ENCODE assay signal across 10 cellular contexts in genomic region chr6:157534991-157535353, GRCh38.
A peak's percentile ranks its signal among the peaks of the same experiment; 100 is the strongest.
DNase-seq lines count a peak whose midpoint lies in the region; ATAC-seq and TF ChIP-seq lines count a peak whose summit lies in the region.
"Had no signal": no experiment of that assay in that cellular context is flagged by ENCODE, and none has a peak within 500 bp of the region (broad histone marks: within the 10 kb centered on the region; RNA-seq: fewer than 3 reads in every experiment).

No MANE protein-coding gene starts in this region.

- H3K4me2 ChIP-seq in SK-N-SH (peak overlapping the region; percentile 14), smooth muscle cell (peak overlapping the region; percentile 55)

- H3K27me3 ChIP-seq in SK-N-SH (ENCODE audit: insufficient read depth) (no peaks in the 10 kb centered on the region), foreskin keratinocyte (no peaks in the 10 kb centered on the region), smooth muscle cell (ENCODE audit: low read depth) (no peaks in the 10 kb centered on the region)

- TF ChIP-seq CTCF in SK-N-SH (IDR thresholded peaks at IDR 0.05) = no peak
- no peak for TF ChIP-seq CTCF in foreskin keratinocyte (conservative IDR thresholded peaks at IDR 0.05)
- no peak for TF ChIP-seq CTCF in smooth muscle cell (IDR thresholded peaks at IDR 0.05; ENCODE audit: borderline replicate concordance, insufficient read depth, poor library complexity, severe bottlenecking)

- H3K4me3 ChIP-seq in SK-N-SH (ENCODE audit: low read depth in 2 of 2, low read length in 1 of 2) (no peak overlapping the region), smooth muscle cell (no peak overlapping the region)

- 97% methylated on average over 4 of the region's 4 CpGs for WGBS in SK-N-SH (ENCODE audit: low lambda C conversion rate)
- WGBS in smooth muscle cell (ENCODE audit: low lambda C conversion rate) = 57% methylated on average over 4 of the region's 4 CpGs

- H3K4me3 Mint-ChIP-seq in T-helper 17 cell = no peak overlapping the region

- peaks cover 28% of the 10 kb centered on the region for H3K4me1 Mint-ChIP-seq in T-helper 17 cell

- H3K27ac ChIP-seq in SK-N-SH (ENCODE audit: low read depth in 2 of 2, low read length in 1 of 2) = peak overlapping the region in 1 of 2 experiments; percentile 64; a peak in 2 of 4 replicates
- H3K27ac ChIP-seq in foreskin keratinocyte = peak overlapping the region; percentile 1
- H3K27ac ChIP-seq in smooth muscle cell (ENCODE audit: low read depth) = no peak overlapping the region
- H3K27ac ChIP-seq: 22Rv1 had no signal

- H3K27ac Mint-ChIP-seq in T-helper 17 cell = peak overlapping the region; percentile 93

- H3K27me3 Mint-ChIP-seq in T-helper 17 cell = no peaks in the 10 kb centered on the region

- no peak for TF ChIP-seq RAD21 in SK-N-SH (IDR thresholded peaks at IDR 0.05; ENCODE audit: low read length)

- H3F3A ChIP-seq in SK-N-SH (replicated peaks; ENCODE audit: insufficient read depth) (peaks cover 15% of the 10 kb centered on the region), smooth muscle cell (ENCODE audit: low read depth) (no peaks in the 10 kb centered on the region)

- H3K4me1 ChIP-seq in SK-N-SH (ENCODE audit: control insufficient read depth in 1 of 2, insufficient read depth in 2 of 2, low read depth in 1 of 2, low read length in 1 of 2) (peaks cover 12 to 17% of the 10 kb centered on the region in 2 experiments; a peak in 2 of 4 replicates), foreskin keratinocyte (peaks cover 15% of the 10 kb centered on the region), smooth muscle cell (ENCODE audit: low read depth) (peaks cover 32% of the 10 kb centered on the region)

- POLR2A ChIA-PET in SK-N-SH (lab: Yijun Ruan, JAX) = no interaction called here

- H4K20me1 ChIP-seq in SK-N-SH (ENCODE audit: insufficient read depth) = no peaks in the 10 kb centered on the region
- no peaks in the 10 kb centered on the region for H4K20me1 ChIP-seq in smooth muscle cell (ENCODE audit: low read depth)

- H3K36me3 ChIP-seq in SK-N-SH (replicated peaks in 1 of 2; ENCODE audit: control insufficient read depth in 1 of 2, insufficient read depth in 2 of 2, low read length in 1 of 2) (no peaks in the 10 kb centered on the region), smooth muscle cell (ENCODE audit: low read depth) (no peaks in the 10 kb centered on the region)

- no peak for DNase-seq in SK-N-SH
- DNase-seq in T-helper 17 cell = no peak
- DNase-seq in foreskin keratinocyte = no peak
- DNase-seq in smooth muscle cell (lab: John Stamatoyannopoulos, UW; ENCODE audit: unreplicated experiment) = no peak
- no peak for DNase-seq in DMS79 (lab: John Stamatoyannopoulos, UW)
- DNase-seq in NCI-H128 (lab: John Stamatoyannopoulos, UW; ENCODE audit: unreplicated experiment) = no peak
- DNase-seq in SIG-M5 (lab: John Stamatoyannopoulos, UW) = no peak
- DNase-seq: stimulated activated CD4-positive, alpha-beta T cell treated with anti-CD3 and anti-CD28 coated beads, Interleukin-1b, Interleukin-23, amount 100 ng/mL, for 48 hours had no signal

- no peaks in the 10 kb centered on the region for H3K9me3 ChIP-seq in SK-N-SH
- no peaks in the 10 kb centered on the region for H3K9me3 ChIP-seq in T-helper 17 cell (ENCODE audit: control insufficient read depth, low read length, poor library complexity, severe bottlenecking)
- no peaks in the 10 kb centered on the region for H3K9me3 ChIP-seq in smooth muscle cell (replicated peaks; ENCODE audit: low read depth)

- H3K9ac ChIP-seq in SK-N-SH (no peak overlapping the region), smooth muscle cell (ENCODE audit: low read depth) (no peak overlapping the region)

- ATAC-seq in SK-N-SH treated with all-trans-retinoic acid at 6 μM for 48 hours (no peak), T-helper 17 cell (no peak), foreskin keratinocyte (no peak)

- no peaks in the 10 kb centered on the region for H3K9me2 ChIP-seq in SK-N-SH

- CTCF ChIA-PET in SK-N-SH (lab: Yijun Ruan, JAX) = interaction anchor here (1.1 kb wide), 1 partner anchor 132 kb away, joined by 3 read pairs; no protein-coding TSS in a partner anchor

- H2AFZ ChIP-seq in SK-N-SH (ENCODE audit: low read depth) = no peak overlapping the region
- no peak overlapping the region for H2AFZ ChIP-seq in smooth muscle cell (ENCODE audit: low read depth)

- H3K79me2 ChIP-seq in SK-N-SH (ENCODE audit: insufficient read depth) (no peaks in the 10 kb centered on the region), smooth muscle cell (ENCODE audit: low read depth) (no peaks in the 10 kb centered on the region)

- no peaks in the 10 kb centered on the region for H3K36me3 Mint-ChIP-seq in T-helper 17 cell (ENCODE audit: low read depth)

- no peak for TF ChIP-seq EP300 in SK-N-SH (IDR thresholded peaks at IDR 0.05; ENCODE audit: borderline replicate concordance in 1 of 2, low read depth in 1 of 2, low read length in 1 of 2)

TF ChIP-seq in SK-N-SH, 30 proteins besides CTCF, POLR2A, EP300 and RAD21:
- TF ChIP-seq ELF1 (IDR thresholded peaks at IDR 0.05) = no peak

TF ChIP-seq in SK-N-SH treated with all-trans-retinoic acid at 6 μM for 48 hours, 23 proteins besides CTCF, POLR2A, EP300 and RAD21:
- TF ChIP-seq RARB (CRISPR knock-in tag; IDR thresholded peaks at IDR 0.05) = no peak
- TF ChIP-seq, protein P1, sequence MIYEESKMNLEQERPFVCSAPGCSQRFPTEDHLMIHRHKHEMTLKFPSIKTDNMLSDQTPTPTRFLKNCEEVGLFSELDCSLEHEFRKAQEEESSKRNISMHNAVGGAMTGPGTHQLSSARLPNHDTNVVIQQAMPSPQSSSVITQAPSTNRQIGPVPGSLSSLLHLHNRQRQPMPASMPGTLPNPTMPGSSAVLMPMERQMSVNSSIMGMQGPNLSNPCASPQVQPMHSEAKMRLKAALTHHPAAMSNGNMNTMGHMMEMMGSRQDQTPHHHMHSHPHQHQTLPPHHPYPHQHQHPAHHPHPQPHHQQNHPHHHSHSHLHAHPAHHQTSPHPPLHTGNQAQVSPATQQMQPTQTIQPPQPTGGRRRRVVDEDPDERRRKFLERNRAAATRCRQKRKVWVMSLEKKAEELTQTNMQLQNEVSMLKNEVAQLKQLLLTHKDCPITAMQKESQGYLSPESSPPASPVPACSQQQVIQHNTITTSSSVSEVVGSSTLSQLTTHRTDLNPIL (CRISPR knock-in tag; IDR thresholded peaks at IDR 0.05; ENCODE audit: low read depth) = no peak
- no peak for TF ChIP-seq OSR1 (CRISPR knock-in tag; IDR thresholded peaks at IDR 0.05)
- TF ChIP-seq SNAI2 (CRISPR knock-in tag; IDR thresholded peaks at IDR 0.05) = no peak
- no peak for TF ChIP-seq TSHZ2 (CRISPR knock-in tag; IDR thresholded peaks at IDR 0.05)
TF ChIP-seq in SK-N-SH treated with all-trans-retinoic acid at 6 μM for 48 hours: peak in this region for 0.
